In genomic region chr1:101105877-101106276, GRCh38 we compare ENCODE assay signal across 1 cellular context.
TF ChIP-seq lines count a peak whose summit lies in the region.

No MANE protein-coding gene starts in this region.

TF ChIP-seq in GM23338, 12 proteins besides CTCF, POLR2A, EP300 and RAD21 (continued from another document):
- no peak for TF ChIP-seq ZNF462 (CRISPR knock-in tag; IDR thresholded peaks at IDR 0.05)
- no peak for TF ChIP-seq ZNF331 (CRISPR knock-in tag; IDR thresholded peaks at IDR 0.05; ENCODE audit: low read depth)
- no peak for TF ChIP-seq POLR2AphosphoS5 (IDR thresholded peaks at IDR 0.05; ENCODE audit: low read depth)
- no peak for TF ChIP-seq EZH2phosphoT487 (IDR thresholded peaks at IDR 0.05; ENCODE audit: unreplicated experiment)
- TF ChIP-seq NANOG (IDR thresholded peaks at IDR 0.05; ENCODE audit: borderline replicate concordance), result no peak
- TF ChIP-seq ZNF114 (CRISPR knock-in tag; IDR thresholded peaks at IDR 0.05), result no peak
- TF ChIP-seq STAT1 (IDR thresholded peaks at IDR 0.05; ENCODE audit: unreplicated experiment), result no peak
